Comparison of ENCODE assay signal across 22 cellular contexts in genomic region chr19:14978377-14978776, GRCh38. TPM values are rescaled to one million over a fixed set of nuclear protein-coding genes. Genes with fewer than 3 reads are reported as not detected.
"Had no signal": no experiment of that assay in that cellular context is flagged by ENCODE, and none has a peak within 500 bp of the region (broad histone marks: within the 10 kb centered on the region; RNA-seq: fewer than 3 reads in every experiment).

No MANE protein-coding gene starts in this region.

- H3K36me3 ChIP-seq: adrenal gland, gastroesophageal sphincter, lower lobe of right lung, sigmoid colon, WERI-Rb-1 had no signal

- H3K27ac Mint-ChIP-seq: activated CD4-positive, alpha-beta T cell treated with anti-CD3 and anti-CD28 coated beads, Interleukin-2, amount 10 ng/mL, durations not matched to agents 24 days and 14 days; activated naive CD4-positive, alpha-beta T cell treated with anti-CD3 and anti-CD28 coated beads for 36 hours; immature natural killer cell; naive thymus-derived CD4-positive, alpha-beta T cell; T-cell had no signal

- DNase-seq: activated CD4-positive, alpha-beta T cell treated with anti-CD3 and anti-CD28 coated beads, Interleukin-2, amount 10 ng/mL, durations not matched to agents 24 days and 14 days; activated naive CD4-positive, alpha-beta T cell treated with anti-CD3 and anti-CD28 coated beads for 36 hours; adrenal gland; central memory CD4-positive, alpha-beta T cell; cortex of kidney; effector CD8-positive, alpha-beta T cell; immature natural killer cell; left cardiac atrium; lower lobe of right lung; naive thymus-derived CD4-positive, alpha-beta T cell; sigmoid colon; stimulated activated CD4-positive, alpha-beta T cell treated with anti-CD3 and anti-CD28 coated beads, Interleukin-12 subunit alpha, Interleukin-12 subunit beta, amount 100 ng/mL, for 4 hours; stimulated activated CD8-positive, alpha-beta memory T cell treated with anti-CD3 and anti-CD28 coated beads, Interleukin-4, amount 100 ng/mL, for 48 hours; stimulated activated naive CD8-positive, alpha-beta T cell treated with anti-CD3 and anti-CD28 coated beads, Interleukin-15, Interleukin-2, amounts not matched to agents 100 U/mL and 50 U/mL, for 24 hours; T-cell; WERI-Rb-1 had no signal

- H3K9me3 Mint-ChIP-seq: activated CD4-positive, alpha-beta T cell treated with anti-CD3 and anti-CD28 coated beads, Interleukin-2, amount 10 ng/mL, durations not matched to agents 24 days and 14 days; activated naive CD4-positive, alpha-beta T cell treated with anti-CD3 and anti-CD28 coated beads for 36 hours; T-cell had no signal

- H3K4me3 Mint-ChIP-seq: activated CD4-positive, alpha-beta T cell treated with anti-CD3 and anti-CD28 coated beads, Interleukin-2, amount 10 ng/mL, durations not matched to agents 24 days and 14 days; activated naive CD4-positive, alpha-beta T cell treated with anti-CD3 and anti-CD28 coated beads for 36 hours; immature natural killer cell had no signal

- H3K36me3 Mint-ChIP-seq: immature natural killer cell, T-cell had no signal

- H3K4me1 ChIP-seq: adrenal gland, lower lobe of right lung had no signal

- H3K4me3 ChIP-seq: adrenal gland, gastroesophageal sphincter, lower lobe of right lung, sigmoid colon had no signal

- H3K4me1 Mint-ChIP-seq: activated CD4-positive, alpha-beta T cell treated with anti-CD3 and anti-CD28 coated beads, Interleukin-2, amount 10 ng/mL, durations not matched to agents 24 days and 14 days had no signal

- H3K27ac ChIP-seq: adrenal gland, gastroesophageal sphincter, lower lobe of right lung, sigmoid colon, WERI-Rb-1 had no signal

- H3K9me3 ChIP-seq: adrenal gland, lower lobe of right lung, sigmoid colon had no signal

- ATAC-seq: gastroesophageal sphincter; left cardiac atrium; lower lobe of right lung; naive thymus-derived CD4-positive, alpha-beta T cell; T-cell had no signal

RNA-seq across cellular contexts. Expression of gene SLC1A6, which starts 1.3 kb away (rescaled TPM):
- total RNA-seq: activated CD4-positive, alpha-beta T cell treated with anti-CD3 and anti-CD28 coated beads, Interleukin-2, amount 10 ng/mL, durations not matched to agents 24 days and 14 days; activated naive CD4-positive, alpha-beta T cell treated with anti-CD3 and anti-CD28 coated beads for 36 hours; adrenal gland; left cardiac atrium; lower lobe of right lung; naive thymus-derived CD4-positive, alpha-beta T cell; osteoblast; pulmonary artery endothelial cell; sigmoid colon; T-cell had no signal

RNA-seq across cellular contexts. Expression of gene OR7C2, which starts 37.1 kb away (rescaled TPM):
- total RNA-seq: activated CD4-positive, alpha-beta T cell treated with anti-CD3 and anti-CD28 coated beads, Interleukin-2, amount 10 ng/mL, durations not matched to agents 24 days and 14 days; activated naive CD4-positive, alpha-beta T cell treated with anti-CD3 and anti-CD28 coated beads for 36 hours; adrenal gland; gastroesophageal sphincter; left cardiac atrium; lower lobe of right lung; mononuclear cell; naive thymus-derived CD4-positive, alpha-beta T cell; osteoblast; pulmonary artery endothelial cell; sigmoid colon; T-cell; temporal lobe; ureter had no signal
